Comparison of ENCODE assay signal across 25 cellular contexts in genomic region chr3:135083756-135084155, GRCh38.
"Had no signal": no experiment of that assay in that cellular context is flagged by ENCODE, and none has a peak within 500 bp of the region (broad histone marks: within the 10 kb centered on the region; RNA-seq: fewer than 3 reads in every experiment).

No MANE protein-coding gene starts in this region.

- H3K9me3 ChIP-seq: ascending aorta, body of pancreas, Peyer's patch, SJCRH30, SK-N-SH had no signal

- H3K27me3 ChIP-seq: ascending aorta, body of pancreas, Peyer's patch, SJCRH30 had no signal

- H3K4me3 ChIP-seq: ascending aorta, body of pancreas, Peyer's patch, SJCRH30 had no signal

- H3K36me3 ChIP-seq: ascending aorta, Peyer's patch, SJCRH30 had no signal

- H3K4me2 ChIP-seq: KMS-11, SK-N-SH had no signal

- H3K9ac ChIP-seq: KMS-11, SK-N-SH had no signal

- H3K4me1 ChIP-seq: ascending aorta, body of pancreas, Peyer's patch, SJCRH30 had no signal

- ATAC-seq: activated naive CD4-positive, alpha-beta T cell treated with anti-CD3 and anti-CD28 coated beads, Interleukin-2, amount 50 U/mL, for 72 hours; activated naive CD8-positive, alpha-beta T cell treated with anti-CD3 and anti-CD28 coated beads, Interleukin-2, amount 50 U/mL, for 24 hours; activated T-cell treated with anti-CD3 and anti-CD28 coated beads, Interleukin-2, amount 50 U/mL, for 4 hours; body of pancreas had no signal

- DNase-seq: activated CD4-positive, alpha-beta memory T cell treated with anti-CD3 and anti-CD28 coated beads for 36 hours; activated CD4-positive, alpha-beta T cell treated with anti-CD3 and anti-CD28 coated beads, Interleukin-2, amount 10 ng/mL, durations not matched to agents 7 days and 5 days; activated CD4-positive, CD25-positive, alpha-beta regulatory T cell; activated CD8-positive, alpha-beta memory T cell treated with anti-CD3 and anti-CD28 coated beads for 24 hours; activated effector memory CD4-positive, alpha-beta T cell treated with anti-CD3 and anti-CD28 coated beads, Interleukin-2, amount 50 U/mL, for 16 hours; activated naive CD4-positive, alpha-beta T cell treated with Interleukin-2 at 50 U/mL for 16 hours; activated naive CD8-positive, alpha-beta T cell treated with anti-CD3 and anti-CD28 coated beads, Interleukin-2, amount 50 U/mL, for 24 hours; activated T-cell treated with anti-CD3 and anti-CD28 coated beads, Interleukin-2, amount 50 U/mL, for 4 hours; amniotic stem cell; body of pancreas; MV-4-11; NCI-H1694 treated with DMSO at 0.1 percent for 48 hours; NCI-H2029 treated with DMSO at 0.1 percent for 48 hours; NCI-H524; NCI-H774; Peyer's patch; Right ventricle myocardium superior; SJCRH30; SK-N-SH; T-helper 1 cell had no signal

- H3K27ac ChIP-seq: ascending aorta, body of pancreas, KMS-11, Peyer's patch, RWPE1, SJCRH30, VCaP had no signal
